25 cellular contexts compared by ENCODE assay signal in genomic region chr3:74057169-74057568, GRCh38.
DNase-seq lines count a peak whose midpoint lies in the region; ATAC-seq and TF ChIP-seq lines count a peak whose summit lies in the region.
"Had no signal": no experiment of that assay in that cellular context is flagged by ENCODE, and none has a peak within 500 bp of the region (broad histone marks: within the 10 kb centered on the region; RNA-seq: fewer than 3 reads in every experiment).

No MANE protein-coding gene starts in this region.

- H2AFZ ChIP-seq in GM23338 (peak overlapping the region; percentile 3; the same call in 1 of the 2 replicates), neural progenitor cell (replicated peaks) (peak overlapping the region; percentile 12)

- no peaks in the 10 kb centered on the region for H3K79me2 ChIP-seq in GM23338 (replicated peaks; ENCODE audit: insufficient read depth)
- no peaks in the 10 kb centered on the region for H3K79me2 ChIP-seq in mesendoderm (ENCODE audit: control insufficient read depth, insufficient read depth, low read length)
- H3K79me2 ChIP-seq in neural progenitor cell (ENCODE audit: low read depth), result no peaks in the 10 kb centered on the region

- H3K9me3 Mint-ChIP-seq in GM23338 (no peaks in the 10 kb centered on the region), neural progenitor cell (no peaks in the 10 kb centered on the region)

- no peaks in the 10 kb centered on the region for H3K36me3 ChIP-seq in GM23338 (ENCODE audit: insufficient read depth)
- no peaks in the 10 kb centered on the region for H3K36me3 ChIP-seq in HAP-1 (replicated peaks)
- no peaks in the 10 kb centered on the region for H3K36me3 ChIP-seq in mesendoderm (ENCODE audit: control insufficient read depth, insufficient read depth, low read length)
- no peaks in the 10 kb centered on the region for H3K36me3 ChIP-seq in neural progenitor cell
- H3K36me3 ChIP-seq: BE2C, BLaER1 had no signal

- H4K5ac ChIP-seq in mesendoderm (ENCODE audit: low read length), result no peak overlapping the region

- H4K20me1 ChIP-seq in GM23338 (replicated peaks; ENCODE audit: insufficient read depth) (no peaks in the 10 kb centered on the region), neural progenitor cell (ENCODE audit: low read depth) (no peaks in the 10 kb centered on the region)
- H4K20me1 ChIP-seq: BLaER1 had no signal

- H3K79me1 ChIP-seq in mesendoderm (ENCODE audit: low read length), result no peaks in the 10 kb centered on the region

- DNase-seq in GM23338 (ENCODE audit: low spot score) (no peak), HAP-1 (ENCODE audit: low spot score in 2 of 2) (peak; percentile 50 to 98), mesendoderm (peak; percentile 67), neural progenitor cell (ENCODE audit: low spot score) (no peak)
- DNase-seq: 8988T; ACHN; BE2C; C1 segment of cervical spinal cord; CD4-positive, alpha-beta memory T cell; CD4-positive, CD25-positive, alpha-beta regulatory T cell; CD8-positive, alpha-beta memory T cell; COR-L47; DMS 273 treated with DMSO at 0.1 percent for 48 hours; DMS153; DMS53; DMS79; DND-41; EL; GDM1 had no signal

- ATAC-seq in GM23338 (no peak), HG03354 (IDR thresholded peaks at IDR 0.05; ENCODE audit: poor library complexity, severe bottlenecking, unreplicated experiment) (no peak), HG03039 (IDR thresholded peaks at IDR 0.05; ENCODE audit: unreplicated experiment) (no peak), HG02981 (IDR thresholded peaks at IDR 0.05; ENCODE audit: unreplicated experiment) (no peak)
- ATAC-seq: GM12878 had no signal

- H3K9ac ChIP-seq in mesendoderm (ENCODE audit: low read length), result no peak overlapping the region
- H3K9ac ChIP-seq in neural progenitor cell, result no peak overlapping the region
- H3K9ac ChIP-seq: BLaER1 had no signal

- H2AK5ac ChIP-seq in mesendoderm (ENCODE audit: low read length), result no peak overlapping the region

- H3K9me3 ChIP-seq in HAP-1 (no peaks in the 10 kb centered on the region), neural progenitor cell (ENCODE audit: low read depth) (no peaks in the 10 kb centered on the region)
- H3K9me3 ChIP-seq: BE2C, BLaER1 had no signal

- in situ Hi-C loops in HAP-1 (cut with MboI; ENCODE audit: low sequenced_read_pairs), result no loop called here

- H3K4me1 ChIP-seq in GM23338 (ENCODE audit: insufficient read depth) (peaks cover 47% of the 10 kb centered on the region), HAP-1 (peaks cover 83% of the 10 kb centered on the region), mesendoderm (ENCODE audit: control insufficient read depth, low read depth, low read length) (no peaks in the 10 kb centered on the region), neural progenitor cell (peaks cover 3% of the 10 kb centered on the region)
- H3K4me1 ChIP-seq: BE2C, BLaER1 had no signal

- H3K4me2 ChIP-seq in GM23338 (peak overlapping the region; percentile 4; the same call in 1 of the 2 replicates), mesendoderm (ENCODE audit: low read length) (no peak overlapping the region), neural progenitor cell (no peak overlapping the region)
- H3K4me2 ChIP-seq: BLaER1 had no signal

- no peak overlapping the region for H3K4me3 ChIP-seq in GM23338
- H3K4me3 ChIP-seq in HAP-1, result no peak overlapping the region
- no peak overlapping the region for H3K4me3 ChIP-seq in mesendoderm (ENCODE audit: low read length)
- no peak overlapping the region for H3K4me3 ChIP-seq in neural progenitor cell
- H3K4me3 ChIP-seq: BLaER1, GM12878 had no signal

- TF ChIP-seq CTCF in GM23338 (conservative IDR thresholded peaks at IDR 0.05; ENCODE audit: low read depth in 2 of 2) (no peak), neural progenitor cell (IDR thresholded peaks at IDR 0.05) (no peak)

- WGBS in mesendoderm (ENCODE audit: extremely low coverage, insufficient coverage, low lambda C conversion rate), result no CpG with 5 or more reads among the region's 1 CpG

- no peaks in the 10 kb centered on the region for H3K27me3 ChIP-seq in GM23338 (ENCODE audit: insufficient read depth)
- no peaks in the 10 kb centered on the region for H3K27me3 ChIP-seq in HAP-1 (ENCODE audit: low read depth)
- H3K27me3 ChIP-seq in mesendoderm (ENCODE audit: insufficient read depth, low read length, poor library complexity), result no peaks in the 10 kb centered on the region
- H3K27me3 ChIP-seq in neural progenitor cell, result no peaks in the 10 kb centered on the region
- H3K27me3 ChIP-seq: BE2C, BLaER1 had no signal

- H3K36me3 Mint-ChIP-seq in GM23338 (ENCODE audit: low read depth), result no peaks in the 10 kb centered on the region
- no peaks in the 10 kb centered on the region for H3K36me3 Mint-ChIP-seq in neural progenitor cell
- H3K36me3 Mint-ChIP-seq: CD14-positive monocyte; CD4-positive, alpha-beta memory T cell; CD4-positive, CD25-positive, alpha-beta regulatory T cell; CD8-positive, alpha-beta memory T cell had no signal

- peaks cover 40% of the 10 kb centered on the region for H3K4me1 Mint-ChIP-seq in GM23338
- H3K4me1 Mint-ChIP-seq in neural progenitor cell, result no peaks in the 10 kb centered on the region
- H3K4me1 Mint-ChIP-seq: CD14-positive monocyte; CD4-positive, CD25-positive, alpha-beta regulatory T cell; CD8-positive, alpha-beta memory T cell had no signal

- H3K9me2 ChIP-seq in GM23338 (ENCODE audit: insufficient read depth), result no peaks in the 10 kb centered on the region

- no peak overlapping the region for H3K4ac ChIP-seq in mesendoderm (ENCODE audit: low read depth, low read length)

- H3K18ac ChIP-seq in mesendoderm (ENCODE audit: low read length), result no peak overlapping the region

- no peak overlapping the region for H3K23ac ChIP-seq in mesendoderm (ENCODE audit: low read length)

- no peak overlapping the region for H3K56ac ChIP-seq in mesendoderm (ENCODE audit: low read length)

- H2BK120ac ChIP-seq in mesendoderm (ENCODE audit: low read depth, low read length), result no peak overlapping the region

- H3K27ac ChIP-seq in GM23338 (ENCODE audit: low read depth) (no peak overlapping the region), mesendoderm (ENCODE audit: low read depth, low read length) (no peak overlapping the region), neural progenitor cell (no peak overlapping the region)
- H3K27ac ChIP-seq: BLaER1 had no signal

- no peak overlapping the region for H3K4me3 Mint-ChIP-seq in GM23338
- H3K4me3 Mint-ChIP-seq in neural progenitor cell, result no peak overlapping the region
- H3K4me3 Mint-ChIP-seq: CD14-positive monocyte; CD4-positive, alpha-beta memory T cell; CD8-positive, alpha-beta memory T cell had no signal

- no peak overlapping the region for H2BK5ac ChIP-seq in mesendoderm (ENCODE audit: low read length)

- H3K27ac Mint-ChIP-seq in GM23338 (no peak overlapping the region), neural progenitor cell (no peak overlapping the region)
- H3K27ac Mint-ChIP-seq: CD14-positive monocyte; CD4-positive, alpha-beta memory T cell; CD4-positive, CD25-positive, alpha-beta regulatory T cell; CD8-positive, alpha-beta memory T cell had no signal

- H3F3A ChIP-seq in GM23338 (replicated peaks; ENCODE audit: low read depth) (no peaks in the 10 kb centered on the region), neural progenitor cell (ENCODE audit: low read depth) (no peaks in the 10 kb centered on the region)

- H3K27me3 Mint-ChIP-seq in GM23338 (ENCODE audit: insufficient read depth, low read depth, poor library complexity) (no peaks in the 10 kb centered on the region), neural progenitor cell (ENCODE audit: insufficient read depth, low read depth) (peaks cover 3% of the 10 kb centered on the region)
- H3K27me3 Mint-ChIP-seq: CD4-positive, alpha-beta memory T cell; CD4-positive, CD25-positive, alpha-beta regulatory T cell; CD8-positive, alpha-beta memory T cell had no signal

- H4K8ac ChIP-seq in mesendoderm (ENCODE audit: low read depth, low read length), result no peak overlapping the region

- H2BK15ac ChIP-seq in mesendoderm (replicated peaks; ENCODE audit: low read depth), result no peak overlapping the region

TF ChIP-seq in GM23338, 12 proteins besides CTCF, POLR2A, EP300 and RAD21:
- TF ChIP-seq REST (IDR thresholded peaks at IDR 0.05; ENCODE audit: unreplicated experiment) (no peak), ETS1 (IDR thresholded peaks at IDR 0.05) (no peak)
TF ChIP-seq in GM23338: peak in this region for 0.

Comparison
In these comparisons a context has a peak if more than half of its experiments do, and no peak if none do; other contexts are left out.
1. DNase-seq: peak in HAP-1 (2 of 2) and mesendoderm (single experiment); none in GM23338 (single experiment) and neural progenitor cell (single experiment).